Comparison of ENCODE assay signal across 15 cellular contexts in genomic region chr5:103541114-103541513, GRCh38. TPM values are rescaled to one million over a fixed set of nuclear protein-coding genes. Genes with fewer than 3 reads are reported as not detected.
DNase-seq lines count a peak whose midpoint lies in the region; ATAC-seq lines count a peak whose summit lies in the region.
"Had no signal": no experiment of that assay in that cellular context is flagged by ENCODE, and none has a peak within 500 bp of the region (broad histone marks: within the 10 kb centered on the region; RNA-seq: fewer than 3 reads in every experiment).

No MANE protein-coding gene starts in this region.

- POLR2A ChIA-PET in activated CD4-positive, alpha-beta memory T cell treated with anti-CD3 and anti-CD28 coated beads for 36 hours (lab: Charles Lee) = interaction anchor here (0.7 kb wide), 1 partner anchor 29 kb away, joined by 3 read pairs; no protein-coding TSS in a partner anchor

- CTCF ChIA-PET in activated CD4-positive, alpha-beta memory T cell treated with anti-CD3 and anti-CD28 coated beads for 36 hours (lab: Charles Lee) = no interaction called here

- no peaks in the 10 kb centered on the region for H3K36me3 Mint-ChIP-seq in activated CD4-positive, alpha-beta memory T cell treated with anti-CD3 and anti-CD28 coated beads for 36 hours
- H3K36me3 Mint-ChIP-seq: CD14-positive monocyte; CD8-positive, alpha-beta memory T cell had no signal

- H3K27me3 Mint-ChIP-seq in activated CD4-positive, alpha-beta memory T cell treated with anti-CD3 and anti-CD28 coated beads for 36 hours = no peaks in the 10 kb centered on the region
- H3K27me3 Mint-ChIP-seq: CD8-positive, alpha-beta memory T cell had no signal

- peak; percentile 51 for ATAC-seq in GM18868 (IDR thresholded peaks at IDR 0.05; ENCODE audit: unreplicated experiment)
- peak; percentile 84 for ATAC-seq in HG02610 (IDR thresholded peaks at IDR 0.05; ENCODE audit: unreplicated experiment)
- no peak for ATAC-seq in Right ventricle myocardium superior (ENCODE audit: poor library complexity)
- no peak for ATAC-seq in GM19463 (IDR thresholded peaks at IDR 0.05; ENCODE audit: unreplicated experiment)
- ATAC-seq: A549 had no signal

- H3K4me1 Mint-ChIP-seq in activated CD4-positive, alpha-beta memory T cell treated with anti-CD3 and anti-CD28 coated beads for 36 hours (ENCODE audit: low read depth) = no peaks in the 10 kb centered on the region
- H3K4me1 Mint-ChIP-seq: CD14-positive monocyte; CD8-positive, alpha-beta memory T cell; H9 had no signal

- no peak overlapping the region for H3K4me3 Mint-ChIP-seq in activated CD4-positive, alpha-beta memory T cell treated with anti-CD3 and anti-CD28 coated beads for 36 hours
- H3K4me3 Mint-ChIP-seq: CD14-positive monocyte; CD8-positive, alpha-beta memory T cell; H9 had no signal

- intact Hi-C loops in Right ventricle myocardium superior (cut with DNase I) = no loop called here
- intact Hi-C loops in activated CD4-positive, alpha-beta memory T cell treated with anti-CD3 and anti-CD28 coated beads for 36 hours (cut with micrococcal nuclease) = no loop called here

- DNase-seq in NCI-H2227 (lab: John Stamatoyannopoulos, UW; ENCODE audit: unreplicated experiment) (peak; percentile 6), Right ventricle myocardium superior (no peak), HT-29 (ENCODE audit: low spot score) (no peak)
- DNase-seq in activated CD4-positive, alpha-beta memory T cell treated with anti-CD3 and anti-CD28 coated beads for 36 hours = no peak
- DNase-seq: Caco-2; CD8-positive, alpha-beta memory T cell; DND-41; GF-D8; GOT3; H9 had no signal

- H3K27ac Mint-ChIP-seq in activated CD4-positive, alpha-beta memory T cell treated with anti-CD3 and anti-CD28 coated beads for 36 hours = no peak overlapping the region
- H3K27ac Mint-ChIP-seq: CD14-positive monocyte; CD8-positive, alpha-beta memory T cell; H9 had no signal

- no peaks in the 10 kb centered on the region for H3K9me3 Mint-ChIP-seq in activated CD4-positive, alpha-beta memory T cell treated with anti-CD3 and anti-CD28 coated beads for 36 hours
- H3K9me3 Mint-ChIP-seq: H9 had no signal

RNA-seq across cellular contexts. Expression of gene NUDT12, which starts 21.5 kb away (rescaled TPM):
- 11.6 TPM for total RNA-seq in Right ventricle myocardium superior
- 3.3 and 5.1 TPM in 2 replicates for total RNA-seq in HT-29 (2014; rRNA removed; shearing (Covaris generic))
- 1 to 10 TPM; 2.1 to 2.7 TPM for total RNA-seq in activated CD4-positive, alpha-beta memory T cell treated with anti-CD3 and anti-CD28 coated beads for 36 hours

Comparison
In these comparisons a context has a peak if more than half of its experiments do, and no peak if none do; other contexts are left out.
1. ATAC-seq: peak in GM18868 (single experiment) and HG02610 (single experiment); none in Right ventricle myocardium superior (single experiment) and GM19463 (single experiment).